Comparison of ENCODE assay signal across 27 cellular contexts in genomic region chr20:19397676-19398075, GRCh38.
DNase-seq lines count a peak whose midpoint lies in the region; ATAC-seq and TF ChIP-seq lines count a peak whose summit lies in the region.
"Had no signal": no experiment of that assay in that cellular context is flagged by ENCODE, and none has a peak within 500 bp of the region (broad histone marks: within the 10 kb centered on the region; RNA-seq: fewer than 3 reads in every experiment).

No MANE protein-coding gene starts in this region.

- H3K36me3 ChIP-seq in MM.1S (replicated peaks; ENCODE audit: insufficient read depth, low read length) (no peaks in the 10 kb centered on the region), H7 (replicated peaks; ENCODE audit: control insufficient read depth, insufficient read depth, low read length) (no peaks in the 10 kb centered on the region), osteoblast (ENCODE audit: insufficient read depth, low read length) (no peaks in the 10 kb centered on the region)
- H3K36me3 ChIP-seq: MG63, sigmoid colon had no signal

- DNase-seq in SIG-M5 treated with dmso at 0.1 percent for 504 hours (lab: John Stamatoyannopoulos, UW; ENCODE audit: unreplicated experiment): peak; percentile 32
- DNase-seq in SIG-M5 (lab: John Stamatoyannopoulos, UW): no peak
- DNase-seq in MM.1S: peak; percentile 53
- peak; percentile 44 for DNase-seq in OCI-M1 (lab: John Stamatoyannopoulos, UW)
- DNase-seq in natural killer cell: no peak
- DNase-seq in H7: no peak
- DNase-seq in T1000 (lab: John Stamatoyannopoulos, UW): no peak
- no peak for DNase-seq in osteoblast (ENCODE audit: insufficient read length, low spot score, missing footprints)
- DNase-seq: activated CD4-positive, alpha-beta T cell treated with anti-CD3 and anti-CD28 coated beads, Interleukin-2, amount 10 ng/mL, durations not matched to agents 7 days and 5 days; activated naive CD8-positive, alpha-beta T cell treated with anti-CD3 and anti-CD28 coated beads for 36 hours; Caco-2; effector CD4-positive, alpha-beta T cell; erythroblast; foreskin fibroblast; H9; left ventricle myocardium superior; MG63; NCI-H187 treated with DMSO at 0.1 percent for 48 hours; NCI-H446; nephron progenitor cell; sigmoid colon; stimulated activated CD8-positive, alpha-beta memory T cell treated with anti-CD3 and anti-CD28 coated beads, Interleukin-4, amount 100 ng/mL, for 48 hours had no signal

- peaks cover 19% of the 10 kb centered on the region for H3K36me3 Mint-ChIP-seq in natural killer cell
- H3K36me3 Mint-ChIP-seq: activated naive CD8-positive, alpha-beta T cell treated with anti-CD3 and anti-CD28 coated beads for 36 hours; IgD-negative memory B cell had no signal

- H2AFZ ChIP-seq in MM.1S (ENCODE audit: low read length) (peak overlapping the region; percentile 46; the same call in 1 of the 2 replicates), osteoblast (ENCODE audit: low read length) (no peak overlapping the region)
- H2AFZ ChIP-seq: hepatocyte had no signal

- H3K4me1 Mint-ChIP-seq in natural killer cell: peaks cover 0 to 6% of the 10 kb centered on the region in 2 donors
- H3K4me1 Mint-ChIP-seq: activated naive CD8-positive, alpha-beta T cell treated with anti-CD3 and anti-CD28 coated beads for 36 hours; activated T-helper 17 cell treated with anti-CD3 and anti-CD28 coated beads, Interleukin-2, amount 50 U/mL, for 72 hours; B cell; H9; IgD-negative memory B cell had no signal

- no peaks in the 10 kb centered on the region for H3K27me3 ChIP-seq in MM.1S (replicated peaks; ENCODE audit: insufficient read depth, low read length)
- no peaks in the 10 kb centered on the region for H3K27me3 ChIP-seq in H7 (ENCODE audit: control insufficient read depth, insufficient read depth, low read length)
- H3K27me3 ChIP-seq in osteoblast (ENCODE audit: insufficient read depth, low read length): no peaks in the 10 kb centered on the region
- H3K27me3 ChIP-seq: hepatocyte, MG63, sigmoid colon had no signal

- intact Hi-C loops in natural killer cell (cut with micrococcal nuclease): no loop called here

- H3K27ac ChIP-seq in MM.1S (ENCODE audit: low read length): no peak overlapping the region
- H3K27ac ChIP-seq in osteoblast (ENCODE audit: low read depth, low read length): no peak overlapping the region
- H3K27ac ChIP-seq: hepatocyte, sigmoid colon had no signal

- H3K79me2 ChIP-seq in MM.1S (ENCODE audit: low read length) (no peaks in the 10 kb centered on the region), osteoblast (ENCODE audit: insufficient read depth, low read length) (no peaks in the 10 kb centered on the region)
- H3K79me2 ChIP-seq: hepatocyte had no signal

- peaks cover 2 to 7% of the 10 kb centered on the region in 2 donors for H3K9me3 Mint-ChIP-seq in natural killer cell

- peak overlapping the region in 1 of 2 donors; percentile 23 for H3K27ac Mint-ChIP-seq in natural killer cell
- H3K27ac Mint-ChIP-seq: activated CD4-positive, alpha-beta T cell treated with anti-CD3 and anti-CD28 coated beads, Interleukin-2, amount 10 ng/mL, durations not matched to agents 7 days and 5 days; activated naive CD8-positive, alpha-beta T cell treated with anti-CD3 and anti-CD28 coated beads for 36 hours; activated T-helper 17 cell treated with anti-CD3 and anti-CD28 coated beads, Interleukin-2, amount 50 U/mL, for 72 hours; B cell; IgD-negative memory B cell; nephron progenitor cell had no signal

- no peak overlapping the region; the same call in 1 of the 2 replicates for H3K4me2 ChIP-seq in MM.1S (ENCODE audit: low read depth, low read length)
- H3K4me2 ChIP-seq in osteoblast (ENCODE audit: insufficient read depth, low read length): no peak overlapping the region
- H3K4me2 ChIP-seq: hepatocyte had no signal

- H3K4me3 ChIP-seq in MM.1S (ENCODE audit: low read length) (no peak overlapping the region), H7 (ENCODE audit: insufficient read depth, low read depth, low read length) (no peak overlapping the region), osteoblast (ENCODE audit: insufficient read depth, low read length) (no peak overlapping the region)
- H3K4me3 ChIP-seq: hepatocyte, MG63, sigmoid colon had no signal

- no peak overlapping the region for H3K4me3 Mint-ChIP-seq in natural killer cell
- H3K4me3 Mint-ChIP-seq: activated CD4-positive, alpha-beta T cell treated with anti-CD3 and anti-CD28 coated beads, Interleukin-2, amount 10 ng/mL, durations not matched to agents 7 days and 5 days; activated naive CD8-positive, alpha-beta T cell treated with anti-CD3 and anti-CD28 coated beads for 36 hours; activated T-helper 17 cell treated with anti-CD3 and anti-CD28 coated beads, Interleukin-2, amount 50 U/mL, for 72 hours; B cell; H9; IgD-negative memory B cell; nephron progenitor cell had no signal

- no peaks in the 10 kb centered on the region for H4K20me1 ChIP-seq in MM.1S (ENCODE audit: insufficient read depth, low read length)
- no peaks in the 10 kb centered on the region for H4K20me1 ChIP-seq in osteoblast (ENCODE audit: insufficient read depth, low read length)

- ATAC-seq in natural killer cell: peak in 2 of 3 donors; percentile 44 to 45
- ATAC-seq: activated T-helper 17 cell treated with anti-CD3 and anti-CD28 coated beads, Interleukin-2, amount 50 U/mL, for 72 hours; left ventricle myocardium superior; Right ventricle myocardium inferior had no signal

- no peaks in the 10 kb centered on the region for H3K9me3 ChIP-seq in MM.1S (replicated peaks; ENCODE audit: insufficient read depth, low read length)
- no peaks in the 10 kb centered on the region for H3K9me3 ChIP-seq in osteoblast (ENCODE audit: low read depth, low read length)
- H3K9me3 ChIP-seq: MG63 had no signal

- H3K4me1 ChIP-seq in MM.1S (ENCODE audit: low read length) (peaks cover 5% of the 10 kb centered on the region; the same call in 1 of the 2 replicates), osteoblast (ENCODE audit: insufficient read depth, low read length) (no peaks in the 10 kb centered on the region)
- H3K4me1 ChIP-seq: Caco-2, sigmoid colon had no signal

- no peaks in the 10 kb centered on the region for H3K9me2 ChIP-seq in MM.1S (replicated peaks; ENCODE audit: insufficient read depth, low read length)

- no peaks in the 10 kb centered on the region for H3F3A ChIP-seq in MM.1S (ENCODE audit: insufficient read depth, low read length)

- no peak for TF ChIP-seq CTCF in MM.1S (IDR thresholded peaks at IDR 0.05; ENCODE audit: low read length)
- TF ChIP-seq CTCF in natural killer cell (IDR thresholded peaks at IDR 0.05): no peak
- no peak for TF ChIP-seq CTCF in osteoblast (IDR thresholded peaks at IDR 0.05; ENCODE audit: extremely low read depth, low read depth, low read length)

- H3K9ac ChIP-seq in MM.1S (ENCODE audit: low read length): no peak overlapping the region

- H3K27me3 Mint-ChIP-seq in natural killer cell (ENCODE audit: low read depth in 2 of 2): peaks cover 2 to 6% of the 10 kb centered on the region in 2 donors
- H3K27me3 Mint-ChIP-seq: activated CD4-positive, alpha-beta T cell treated with anti-CD3 and anti-CD28 coated beads, Interleukin-2, amount 10 ng/mL, durations not matched to agents 7 days and 5 days; activated naive CD8-positive, alpha-beta T cell treated with anti-CD3 and anti-CD28 coated beads for 36 hours; activated T-helper 17 cell treated with anti-CD3 and anti-CD28 coated beads, Interleukin-2, amount 50 U/mL, for 72 hours; B cell; IgD-negative memory B cell had no signal

Comparison
In these comparisons a context has a peak if more than half of its experiments do, and no peak if none do; other contexts are left out.
1. DNase-seq: peak in SIG-M5 treated with dmso at 0.1 percent for 504 hours (single experiment), MM.1S (single experiment) and OCI-M1 (single experiment); none in SIG-M5 (single experiment), natural killer cell (single experiment), H7 (single experiment), T1000 (single experiment) and osteoblast (single experiment).